Comparison of ENCODE assay signal across 20 cellular contexts in genomic region chr13:45295536-45295935, GRCh38. TPM values are rescaled to one million over a fixed set of nuclear protein-coding genes. Genes with fewer than 3 reads are reported as not detected.
A peak's percentile ranks its signal among the peaks of the same experiment; 100 is the strongest.
DNase-seq lines count a peak whose midpoint lies in the region; ATAC-seq, FAIRE-seq and TF ChIP-seq lines count a peak whose summit lies in the region.
"Had no signal": no experiment of that assay in that cellular context is flagged by ENCODE, and none has a peak within 500 bp of the region (broad histone marks: within the 10 kb centered on the region; RNA-seq: fewer than 3 reads in every experiment).

No MANE protein-coding gene starts in this region.

- no peaks in the 10 kb centered on the region for H3K9me1 ChIP-seq in endothelial cell of umbilical vein (replicated peaks; ENCODE audit: control insufficient read depth, extremely low read depth, insufficient read depth, low read length)

- H3K36me3 Mint-ChIP-seq in CD8-positive, alpha-beta memory T cell: peaks cover 0 to 2% (median 1%) of the 10 kb centered on the region in 3 donors
- peaks cover 3% of the 10 kb centered on the region for H3K36me3 Mint-ChIP-seq in activated CD4-positive, alpha-beta memory T cell treated with anti-CD3 and anti-CD28 coated beads, Interleukin-2, amount 10 ng/mL, durations not matched to agents 7 days and 5 days (ENCODE audit: low read depth)
- H3K36me3 Mint-ChIP-seq: naive thymus-derived CD8-positive, alpha-beta T cell had no signal

- intact Hi-C loops in endothelial cell of umbilical vein (cut with micrococcal nuclease): no loop called here

- no peak for ATAC-seq in GM19463 (IDR thresholded peaks at IDR 0.05; ENCODE audit: unreplicated experiment)

- in situ Hi-C loops in GM13977 (cut with MboI; ENCODE audit: low pct_unique_long_range_greater_than_20kb, low sequenced_read_pairs, unreplicated experiment): no loop called here

- H2AFZ ChIP-seq in endothelial cell of umbilical vein (ENCODE audit: low read depth, low read length): no peak overlapping the region

- no peaks in the 10 kb centered on the region for H3K79me2 ChIP-seq in endothelial cell of umbilical vein (ENCODE audit: control insufficient read depth, insufficient read depth, low read length)

- no peaks in the 10 kb centered on the region for H3K27me3 Mint-ChIP-seq in CD8-positive, alpha-beta memory T cell
- no peaks in the 10 kb centered on the region for H3K27me3 Mint-ChIP-seq in activated CD4-positive, alpha-beta memory T cell treated with anti-CD3 and anti-CD28 coated beads, Interleukin-2, amount 10 ng/mL, durations not matched to agents 7 days and 5 days
- H3K27me3 Mint-ChIP-seq: naive thymus-derived CD8-positive, alpha-beta T cell had no signal

- H3K9me3 ChIP-seq in CD8-positive, alpha-beta memory T cell (ENCODE audit: low read length): no peaks in the 10 kb centered on the region
- no peaks in the 10 kb centered on the region for H3K9me3 ChIP-seq in SJCRH30 (replicated peaks)
- H3K9me3 ChIP-seq in endothelial cell of umbilical vein (replicated peaks; ENCODE audit: control insufficient read depth, insufficient read depth, low read length): no peaks in the 10 kb centered on the region
- H3K9me3 ChIP-seq: colonic mucosa, suprapubic skin had no signal

- H3K4me1 Mint-ChIP-seq in CD8-positive, alpha-beta memory T cell: peaks cover 31 to 48% (median 48%) of the 10 kb centered on the region in 3 donors
- H3K4me1 Mint-ChIP-seq in activated CD4-positive, alpha-beta memory T cell treated with anti-CD3 and anti-CD28 coated beads, Interleukin-2, amount 10 ng/mL, durations not matched to agents 7 days and 5 days: peaks cover 23% of the 10 kb centered on the region

- H3K4me3 Mint-ChIP-seq in CD8-positive, alpha-beta memory T cell: peak overlapping the region in 1 of 7 donors; percentile 10
- H3K4me3 Mint-ChIP-seq in activated CD4-positive, alpha-beta memory T cell treated with anti-CD3 and anti-CD28 coated beads, Interleukin-2, amount 10 ng/mL, durations not matched to agents 7 days and 5 days: no peak overlapping the region

- peaks cover 32% of the 10 kb centered on the region for H3K4me1 ChIP-seq in CD8-positive, alpha-beta memory T cell (ENCODE audit: insufficient read depth, low read length)
- H3K4me1 ChIP-seq in SJCRH30: peaks cover 26% of the 10 kb centered on the region
- H3K4me1 ChIP-seq in endothelial cell of umbilical vein (ENCODE audit: control insufficient read depth, extremely low read depth, insufficient read depth, low read length): peaks cover 16% of the 10 kb centered on the region
- H3K4me1 ChIP-seq: colonic mucosa, suprapubic skin had no signal

- no peaks in the 10 kb centered on the region for H3K9me3 Mint-ChIP-seq in CD8-positive, alpha-beta memory T cell
- no peaks in the 10 kb centered on the region for H3K9me3 Mint-ChIP-seq in activated CD4-positive, alpha-beta memory T cell treated with anti-CD3 and anti-CD28 coated beads, Interleukin-2, amount 10 ng/mL, durations not matched to agents 7 days and 5 days
- H3K9me3 Mint-ChIP-seq: naive thymus-derived CD8-positive, alpha-beta T cell had no signal

- POLR2A ChIA-PET in CD8-positive, alpha-beta memory T cell (lab: Charles Lee): no interaction called here
- POLR2A ChIA-PET in endothelial cell of umbilical vein (lab: Charles Lee): no interaction called here
- POLR2A ChIA-PET in activated CD4-positive, alpha-beta memory T cell treated with anti-CD3 and anti-CD28 coated beads, Interleukin-2, amount 10 ng/mL, durations not matched to agents 7 days and 5 days (lab: Charles Lee): interaction anchor here (1.5 kb wide), 1 partner anchor 14 kb away, joined by 3 read pairs; no protein-coding TSS in a partner anchor

- H3K4me2 ChIP-seq in endothelial cell of umbilical vein (ENCODE audit: insufficient read depth, low read length): no peak overlapping the region

- H3K27ac Mint-ChIP-seq in CD8-positive, alpha-beta memory T cell: peak overlapping the region in 6 of 8 donors; percentile 3 to 37 (median 18)
- no peak overlapping the region for H3K27ac Mint-ChIP-seq in activated CD4-positive, alpha-beta memory T cell treated with anti-CD3 and anti-CD28 coated beads, Interleukin-2, amount 10 ng/mL, durations not matched to agents 7 days and 5 days

- H4K20me1 ChIP-seq in endothelial cell of umbilical vein (replicated peaks; ENCODE audit: control insufficient read depth, extremely low read depth, insufficient read depth, low read length): peaks cover 2% of the 10 kb centered on the region

- H3K4me3 ChIP-seq in CD8-positive, alpha-beta memory T cell (ENCODE audit: low read length): no peak overlapping the region
- H3K4me3 ChIP-seq in SJCRH30: no peak overlapping the region
- no peak overlapping the region for H3K4me3 ChIP-seq in endothelial cell of umbilical vein (replicated peaks in 1 of 3; ENCODE audit: insufficient read depth in 1 of 3, low read depth in 1 of 3, low read length in 3 of 3)
- H3K4me3 ChIP-seq: colonic mucosa, lung, suprapubic skin had no signal

- dilution Hi-C loops in endothelial cell of umbilical vein (cut with MboI; ENCODE audit: extremely low pct_ligation_motif_present, low sequenced_read_pairs): no loop called here

- CTCF ChIA-PET in CD8-positive, alpha-beta memory T cell (lab: Charles Lee): interaction anchor here (0.8 to 1.6 kb wide), 2 partner anchors 14 to 249 kb away, joined by 3 read pairs; no protein-coding TSS in a partner anchor
- CTCF ChIA-PET in endothelial cell of umbilical vein (lab: Charles Lee): interaction anchor here (0.9 to 1.8 kb wide), 3 partner anchors 14 to 415 kb away, joined by 3 to 8 read pairs (median 3); no protein-coding TSS in a partner anchor
- CTCF ChIA-PET in activated CD4-positive, alpha-beta memory T cell treated with anti-CD3 and anti-CD28 coated beads, Interleukin-2, amount 10 ng/mL, durations not matched to agents 7 days and 5 days (lab: Charles Lee): interaction anchor here (1.0 kb wide), 1 partner anchor 247 kb away, joined by 4 read pairs; no protein-coding TSS in a partner anchor

- H3K27me3 ChIP-seq in CD8-positive, alpha-beta memory T cell (ENCODE audit: insufficient read depth, low read length, poor library complexity, severe bottlenecking): no peaks in the 10 kb centered on the region
- H3K27me3 ChIP-seq in SJCRH30 (no peaks in the 10 kb centered on the region), endothelial cell of umbilical vein (ENCODE audit: control insufficient read depth in 2 of 2, insufficient read depth in 2 of 2, low read length in 2 of 2) (no peaks in the 10 kb centered on the region)
- H3K27me3 ChIP-seq: colonic mucosa, suprapubic skin had no signal

- H3K9ac ChIP-seq in endothelial cell of umbilical vein (replicated peaks; ENCODE audit: extremely low read depth, insufficient read depth, low read length): no peak overlapping the region

- H3K27ac ChIP-seq in CD8-positive, alpha-beta memory T cell (ENCODE audit: low read depth, low read length): no peak overlapping the region
- H3K27ac ChIP-seq in SJCRH30: 0 out of 2 replicates have a peak overlapping the region, but pooled peaks have one; percentile 8
- no peak overlapping the region for H3K27ac ChIP-seq in endothelial cell of umbilical vein (ENCODE audit: insufficient read depth, low read depth, low read length)
- H3K27ac ChIP-seq: colonic mucosa, epithelial cell of prostate, suprapubic skin had no signal

- no TSS peak for BruUV-seq in endothelial cell of umbilical vein (replicated peaks; lab: Mats Ljungman, UMichigan)

- TF ChIP-seq CTCF in endothelial cell of umbilical vein (IDR thresholded peaks at IDR 0.05; ENCODE audit: extremely low read depth in 1 of 2, insufficient read depth in 1 of 2, low read depth in 1 of 2, low read length in 2 of 2) (no peak), GM13977 (IDR thresholded peaks at IDR 0.05; ENCODE audit: extremely low read depth, insufficient read depth, missing control alignments) (no peak)

- no peaks in the 10 kb centered on the region for H3K36me3 ChIP-seq in CD8-positive, alpha-beta memory T cell (ENCODE audit: insufficient read depth, low read length)
- no peaks in the 10 kb centered on the region for H3K36me3 ChIP-seq in SJCRH30
- no peaks in the 10 kb centered on the region for H3K36me3 ChIP-seq in endothelial cell of umbilical vein (ENCODE audit: control insufficient read depth in 2 of 2, extremely low read depth in 1 of 2, insufficient read depth in 2 of 2, low read length in 2 of 2)
- H3K36me3 ChIP-seq: colonic mucosa, suprapubic skin had no signal

- TF ChIP-seq POLR2A in endothelial cell of umbilical vein (IDR thresholded peaks at IDR 0.05; ENCODE audit: low read depth, low read length): no peak

- no peak for FAIRE-seq in endothelial cell of umbilical vein (lab: Jason Lieb, UNC)

- DNase-seq in CD8-positive, alpha-beta memory T cell: no peak
- DNase-seq in SJCRH30: peak; percentile 58 to 80
- peak; percentile 34 for DNase-seq in endothelial cell of umbilical vein (ENCODE audit: low read depth, low spot score)
- peak; percentile 92 for DNase-seq in renal cortical epithelial cell (ENCODE audit: low read depth)
- no peak for DNase-seq in activated CD4-positive, alpha-beta memory T cell treated with anti-CD3 and anti-CD28 coated beads, Interleukin-2, amount 10 ng/mL, durations not matched to agents 7 days and 5 days
- DNase-seq in GM13977 (ENCODE audit: low spot score): no peak
- DNase-seq: activated CD4-positive, CD25-positive, alpha-beta regulatory T cell; activated gamma-delta T cell treated with Interleukin-2 at 50 U/mL for 16 hours; aorta; colonic mucosa; KG1; naive thymus-derived CD8-positive, alpha-beta T cell; NCI-H526; posterior cingulate gyrus; stimulated activated CD4-positive, alpha-beta T cell treated with anti-CD3 and anti-CD28 coated beads, Interleukin-12 subunit alpha, Interleukin-12 subunit beta, amount 100 ng/mL, for 4 hours; T-helper 2 cell had no signal

TF ChIP-seq in endothelial cell of umbilical vein, 7 proteins besides CTCF, POLR2A, EP300 and RAD21 (continues in another document):
- no peak for TF ChIP-seq EZH2 (IDR thresholded peaks at IDR 0.05; ENCODE audit: borderline replicate concordance, low read depth, low read length, severe bottlenecking)

RNA-seq across cellular contexts. Expression of gene TPT1, which starts 45.4 kb away (rescaled TPM):
- 1,000 to 10,000 TPM; 3,313 to 3,378 TPM for total RNA-seq in CD8-positive, alpha-beta memory T cell
- polyA plus RNA-seq in CD8-positive, alpha-beta memory T cell: 2,788 TPM
- 2,959 and 3,278 TPM in 2 replicates for total RNA-seq in SJCRH30 (2014; rRNA removed; shearing (Covaris generic))
- total RNA-seq in endothelial cell of umbilical vein (2,923 and 2,993 TPM in 2 replicates), renal cortical epithelial cell (2,868 and 3,711 TPM in 2 replicates)
- polyA plus RNA-seq in endothelial cell of umbilical vein: 2,609 and 4,330 TPM in 2 replicates
- polyA plus RNA-seq in endothelial cell of umbilical vein (2011; cell fraction: cytosol; rRNA removed): 5,317 and 5,445 TPM in 2 replicates
- polyA plus RNA-seq in endothelial cell of umbilical vein (2011; cell fraction: nucleus; rRNA removed): 1,147 and 1,337 TPM in 2 replicates
- 3,997 and 5,832 TPM in 2 replicates for polyA plus RNA-seq in endothelial cell of umbilical vein (2012)
- polyA minus RNA-seq in endothelial cell of umbilical vein: 1,207 and 1,277 TPM in 2 replicates
- polyA minus RNA-seq in endothelial cell of umbilical vein (2011; cell fraction: cytosol; rRNA and poly(A)+ RNA removed): 730 TPM
- 313 and 319 TPM in 2 replicates for polyA minus RNA-seq in endothelial cell of umbilical vein (2011; cell fraction: nucleus; rRNA and poly(A)+ RNA removed)
- 1,000 to 10,000 TPM; 4,462 to 4,505 TPM for total RNA-seq in activated CD4-positive, alpha-beta memory T cell treated with anti-CD3 and anti-CD28 coated beads, Interleukin-2, amount 10 ng/mL, durations not matched to agents 7 days and 5 days

Comparison
In these comparisons a context has a peak if more than half of its experiments do, and no peak if none do; other contexts are left out.
1. DNase-seq: peak in SJCRH30 (2 of 2), endothelial cell of umbilical vein (single experiment) and renal cortical epithelial cell (single experiment); none in CD8-positive, alpha-beta memory T cell (0 of 5), activated CD4-positive, alpha-beta memory T cell treated with anti-CD3 and anti-CD28 coated beads, Interleukin-2, amount 10 ng/mL, durations not matched to agents 7 days and 5 days (single experiment) and GM13977 (single experiment).